ENCODE assay signal across 24 cellular contexts in genomic region chr17:73123606-73124320, GRCh38. TPM values are rescaled to one million over a fixed set of nuclear protein-coding genes. Genes with fewer than 3 reads are reported as not detected.
"Had no signal": no experiment of that assay in that cellular context is flagged by ENCODE, and none has a peak within 500 bp of the region (broad histone marks: within the 10 kb centered on the region; RNA-seq: fewer than 3 reads in every experiment).

No MANE protein-coding gene starts in this region.

- ATAC-seq: activated CD8-positive, alpha-beta T cell treated with anti-CD3 and anti-CD28 coated beads, Interleukin-2, amount 10 ng/mL, durations not matched to agents 7 days and 5 days had no signal

- H3K4me1 ChIP-seq: adrenal gland, Peyer's patch, SJCRH30 had no signal

- H3K27me3 ChIP-seq: adrenal gland, Peyer's patch, SJCRH30 had no signal

- DNase-seq: activated CD4-positive, alpha-beta T cell treated with anti-CD3 and anti-CD28 coated beads for 48 hours; activated CD4-positive, alpha-beta T cell treated with anti-CD3 and anti-CD28 coated beads, Interleukin-2, amount 50 U/mL, for 4 hours; activated CD4-positive, CD25-positive, alpha-beta regulatory T cell treated with anti-CD3 and anti-CD28 coated beads, Interleukin-2, amount 50 U/mL, for 72 hours; activated CD8-positive, alpha-beta memory T cell treated with anti-CD3 and anti-CD28 coated beads, Interleukin-2, amount 50 U/mL, for 48 hours; activated CD8-positive, alpha-beta T cell treated with anti-CD3 and anti-CD28 coated beads, Interleukin-2, amount 10 ng/mL, durations not matched to agents 7 days and 5 days; activated naive CD4-positive, alpha-beta T cell treated with anti-CD3 and anti-CD28 coated beads, Interleukin-2, amount 50 U/mL, for 16 hours; activated naive CD8-positive, alpha-beta T cell treated with anti-CD3 and anti-CD28 coated beads, Interleukin-2, amount 10 ng/mL, durations not matched to agents 7 days and 5 days; activated T-cell treated with anti-CD3 and anti-CD28 coated beads, Interleukin-2, amount 50 U/mL, for 1 hour; adrenal gland; anterior cingulate cortex; caudate nucleus; Karpas-422; NCI-H1105 treated with DMSO at 0.1 percent for 48 hours; NCI-H1436 treated with DMSO at 0.1 percent for 48 hours; NCI-H187; NCI-H2081; NCI-H510A treated with DMSO at 0.1 percent for 48 hours; Peyer's patch; Right ventricle myocardium superior; SJCRH30; SK-N-SH; T-helper 1 cell; WERI-Rb-1 had no signal

- H3K9me3 ChIP-seq: adrenal gland, Peyer's patch, SJCRH30, SK-N-SH had no signal

- H3K4me3 ChIP-seq: adrenal gland, Peyer's patch, SJCRH30 had no signal

- H3K9ac ChIP-seq: SK-N-SH had no signal

- H3K36me3 ChIP-seq: adrenal gland, Peyer's patch, SJCRH30, WERI-Rb-1 had no signal

- H3K27ac ChIP-seq: adrenal gland, Peyer's patch, RWPE1, SJCRH30, WERI-Rb-1 had no signal

- H3K4me2 ChIP-seq: SK-N-SH had no signal

RNA-seq across cellular contexts. Expression of gene SSTR2, which starts 41.0 kb away (rescaled TPM):
- total RNA-seq: activated CD8-positive, alpha-beta T cell treated with anti-CD3 and anti-CD28 coated beads, Interleukin-2, amount 10 ng/mL, durations not matched to agents 7 days and 5 days; activated naive CD8-positive, alpha-beta T cell treated with anti-CD3 and anti-CD28 coated beads, Interleukin-2, amount 10 ng/mL, durations not matched to agents 7 days and 5 days had no signal
